8 cellular contexts compared by ENCODE assay signal in genomic region chr12:117587646-117588287, GRCh38.
DNase-seq lines count a peak whose midpoint lies in the region; ATAC-seq and TF ChIP-seq lines count a peak whose summit lies in the region.

No MANE protein-coding gene starts in this region.

- no peaks in the 10 kb centered on the region for H3K9me3 ChIP-seq in PC-9 (ENCODE audit: insufficient read depth, low read depth)
- H3K9me3 ChIP-seq in adipocyte (ENCODE audit: control insufficient read depth, low read length), result peaks cover 12% of the 10 kb centered on the region

- intact Hi-C loops in Calu3 (cut with micrococcal nuclease; ENCODE audit: unreplicated experiment) (loop anchor here (1.0 to 5.0 kb wide), 4 partner anchors 220 to 375 kb away; no protein-coding TSS in a partner anchor), PC-9 (cut with micrococcal nuclease; ENCODE audit: unreplicated experiment) (loop anchor here (1.0 to 2.0 kb wide), 2 partner anchors 220 to 375 kb away; no protein-coding TSS in a partner anchor)

- H3K79me2 ChIP-seq in PC-9 (ENCODE audit: low read depth), result no peaks in the 10 kb centered on the region

- no peak overlapping the region for H3K9ac ChIP-seq in adipocyte (ENCODE audit: low read length)

- H3K4me2 ChIP-seq in PC-9, result no peak overlapping the region

- no peak overlapping the region for H3K27ac ChIP-seq in PC-9

- no peaks in the 10 kb centered on the region for H3K4me1 Mint-ChIP-seq in Calu3 (ENCODE audit: low read depth, unreplicated experiment)

- H3K4me1 ChIP-seq in PC-9 (replicated peaks; ENCODE audit: insufficient read depth) (no peaks in the 10 kb centered on the region), adipocyte (ENCODE audit: control insufficient read depth, insufficient read depth, low read length) (no peaks in the 10 kb centered on the region)

- H3K9me2 ChIP-seq in PC-9 (ENCODE audit: insufficient read depth), result no peaks in the 10 kb centered on the region

- H3K36me3 ChIP-seq in PC-9 (ENCODE audit: low read depth) (no peaks in the 10 kb centered on the region), adipocyte (ENCODE audit: control insufficient read depth, insufficient read depth, low read length, severe bottlenecking) (no peaks in the 10 kb centered on the region)

- H3K27me3 Mint-ChIP-seq in Calu3 (ENCODE audit: unreplicated experiment), result peaks cover 56% of the 10 kb centered on the region

- no peak overlapping the region for H3K4me3 Mint-ChIP-seq in Calu3 (ENCODE audit: low read depth, unreplicated experiment)

- CTCF ChIA-PET in Calu3 (lab: Charles Lee), result interaction anchor here (1.0 to 4.2 kb wide), 7 partner anchors 11 to 351 kb away, joined by 3 to 57 read pairs (median 5); no protein-coding TSS in a partner anchor
- CTCF ChIA-PET in PC-9 (lab: Charles Lee), result interaction anchor here (0.6 to 2.2 kb wide), 3 partner anchors 84 to 383 kb away, joined by 4 to 8 read pairs (median 7); no protein-coding TSS in a partner anchor

- POLR2A ChIA-PET in PC-9 (lab: Charles Lee; ENCODE audit: unreplicated experiment), result no interaction called here

- DNase-seq in Calu3 (peak; percentile 77), PC-9 (peak in 1 of 2 experiments; percentile 31), adipocyte (ENCODE audit: low read depth) (peak; percentile 3), iPS-NIHi11 (ENCODE audit: low spot score) (peak; percentile 83), cerebellar nuclear complex (lab: John Stamatoyannopoulos, UW) (no peak)
- peak; percentile 39 for DNase-seq in stimulated activated CD4-positive, alpha-beta T cell treated with anti-CD3 and anti-CD28 coated beads, Interleukin-1b, Interleukin-23, amount 100 ng/mL, for 48 hours

- H3K27me3 ChIP-seq in PC-9 (ENCODE audit: insufficient read depth, low read depth) (peaks cover 31% of the 10 kb centered on the region), adipocyte (replicated peaks; ENCODE audit: control insufficient read depth, insufficient read depth, low read length) (peaks cover 37% of the 10 kb centered on the region)

- no peak overlapping the region for H2AFZ ChIP-seq in PC-9

- H3K9me3 Mint-ChIP-seq in Calu3 (ENCODE audit: low read depth, unreplicated experiment), result no peaks in the 10 kb centered on the region

- H3K36me3 Mint-ChIP-seq in Calu3 (ENCODE audit: insufficient read depth, unreplicated experiment), result no peaks in the 10 kb centered on the region

- H4K20me1 ChIP-seq in PC-9 (ENCODE audit: insufficient read depth), result no peaks in the 10 kb centered on the region; the same call in 1 of the 2 replicates

- no peak overlapping the region for H3K27ac Mint-ChIP-seq in Calu3 (ENCODE audit: unreplicated experiment)

- no peaks in the 10 kb centered on the region for H3F3A ChIP-seq in PC-9 (ENCODE audit: insufficient read depth, low read depth)

- H3K4me3 ChIP-seq in PC-9, result no peak overlapping the region
- H3K4me3 ChIP-seq in adipocyte (ENCODE audit: low read length), result no peak overlapping the region

- TF ChIP-seq CTCF in Calu3 (IDR thresholded peaks at IDR 0.05; ENCODE audit: unreplicated experiment) (peak; percentile 90), PC-9 (conservative IDR thresholded peaks at IDR 0.05) (peak; percentile 85)

- peak; percentile 54 for ATAC-seq in HG03159 (IDR thresholded peaks at IDR 0.05; ENCODE audit: unreplicated experiment)
- no peak for ATAC-seq in GM19351 (IDR thresholded peaks at IDR 0.05; ENCODE audit: unreplicated experiment)

- no TSS peak for BruUV-seq in Calu3 (replicated peaks; lab: Mats Ljungman, UMichigan)
- no TSS peak for BruUV-seq in PC-9 (replicated peaks; lab: Mats Ljungman, UMichigan)

Comparison
In these comparisons a context has a peak if more than half of its experiments do, and no peak if none do; other contexts are left out.
1. DNase-seq: peak in Calu3 (single experiment), adipocyte (single experiment), iPS-NIHi11 (single experiment) and stimulated activated CD4-positive, alpha-beta T cell treated with anti-CD3 and anti-CD28 coated beads, Interleukin-1b, Interleukin-23, amount 100 ng/mL, for 48 hours (single experiment); none in cerebellar nuclear complex (0 of 2).